Comparison of ENCODE assay signal across 14 cellular contexts in the genomic region with DNA sequence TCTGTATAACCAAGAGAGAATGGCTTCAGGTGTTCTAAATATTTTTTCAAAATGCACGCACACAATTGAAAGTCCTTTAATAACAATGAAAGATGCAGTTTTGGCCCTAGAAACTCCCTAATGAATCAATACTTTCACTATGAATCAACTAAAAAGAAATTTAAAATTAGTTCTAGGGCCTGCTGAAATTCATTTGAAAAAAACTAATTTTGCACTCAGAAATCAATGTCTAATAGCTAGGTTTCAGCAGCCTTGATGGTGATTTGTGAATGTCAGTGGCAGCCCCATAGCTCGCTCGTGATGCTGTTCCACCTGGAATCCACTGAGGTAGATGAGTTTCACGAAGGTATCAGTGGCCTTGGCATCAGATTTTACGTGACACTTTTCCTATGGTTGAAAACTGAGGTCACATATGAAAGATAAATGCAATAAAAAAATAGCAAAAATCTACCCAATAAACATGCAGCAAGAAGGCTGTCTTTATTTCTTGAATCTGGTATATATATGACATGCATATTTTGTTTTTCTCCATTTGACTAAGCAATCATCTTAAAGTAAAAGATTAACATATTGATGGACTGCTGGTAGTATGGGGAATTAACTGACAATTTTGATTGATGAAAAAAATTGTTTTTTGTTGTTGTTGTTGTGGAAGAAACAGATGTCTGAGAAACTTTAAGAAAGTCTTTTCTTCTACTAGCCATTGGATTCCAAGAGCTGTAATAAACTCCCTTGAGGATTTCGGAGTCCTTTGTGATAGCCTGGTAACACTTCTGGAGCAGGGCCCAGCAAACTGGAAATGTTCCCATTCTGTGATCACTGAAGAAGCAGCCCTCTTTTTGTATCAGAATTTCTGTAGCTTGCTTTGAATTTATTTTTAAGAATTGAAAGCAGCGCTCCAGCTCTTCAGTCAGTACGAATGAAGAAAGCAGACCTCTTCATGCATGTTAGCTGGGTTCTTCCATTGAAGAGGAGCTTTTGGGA.
DNase-seq lines count a peak whose midpoint lies in the region; ATAC-seq and TF ChIP-seq lines count a peak whose summit lies in the region.
"Had no signal": no experiment of that assay in that cellular context is flagged by ENCODE, and none has a peak within 500 bp of the region (broad histone marks: within the 10 kb centered on the region; RNA-seq: fewer than 3 reads in every experiment).

No MANE protein-coding gene starts in this region.

- TF ChIP-seq CTCF in esophagus squamous epithelium (IDR thresholded peaks at IDR 0.05) = no peak

- H3K9me3 Mint-ChIP-seq in stimulated activated memory B cell treated with anti-CD40 and anti-IgM and Interleukin-4, amounts not matched to agents 10 μg/mL and 1 μg/mL and 100 μg/mL, for 72 hours = no peaks in the 10 kb centered on the region
- H3K9me3 Mint-ChIP-seq: CD4-positive, alpha-beta memory T cell had no signal

- no peak for TF ChIP-seq POLR2A in esophagus squamous epithelium (IDR thresholded peaks at IDR 0.05)

- no peak overlapping the region for H3K4me3 ChIP-seq in esophagus squamous epithelium
- H3K4me3 ChIP-seq: mucosa of descending colon had no signal

- H3K4me3 Mint-ChIP-seq in stimulated activated memory B cell treated with anti-CD40 and anti-IgM and Interleukin-4, amounts not matched to agents 10 μg/mL and 1 μg/mL and 100 μg/mL, for 72 hours = no peak overlapping the region
- H3K4me3 Mint-ChIP-seq: CD4-positive, alpha-beta memory T cell had no signal

- ATAC-seq in GM18868 (IDR thresholded peaks at IDR 0.05; ENCODE audit: unreplicated experiment) (peak; percentile 78), GM21576 (IDR thresholded peaks at IDR 0.05; ENCODE audit: unreplicated experiment) (peak; percentile 55), HG03439 (IDR thresholded peaks at IDR 0.05; ENCODE audit: unreplicated experiment) (peak; percentile 51)
- ATAC-seq in stimulated activated memory B cell treated with anti-CD40 and anti-IgM and Interleukin-4, amounts not matched to agents 10 μg/mL and 1 μg/mL and 100 μg/mL, for 72 hours = peak; percentile 48
- ATAC-seq: mucosa of descending colon, SK-N-SH treated with all-trans-retinoic acid at 6 μM for 48 hours had no signal

- H3K4me1 Mint-ChIP-seq in stimulated activated memory B cell treated with anti-CD40 and anti-IgM and Interleukin-4, amounts not matched to agents 10 μg/mL and 1 μg/mL and 100 μg/mL, for 72 hours = peaks cover 30% of the 10 kb centered on the region

- no peaks in the 10 kb centered on the region for H3K4me1 ChIP-seq in esophagus squamous epithelium

- H3K27ac ChIP-seq in esophagus squamous epithelium = no peak overlapping the region

- intact Hi-C loops in esophagus squamous epithelium (cut with DNase I) = no loop called here

- H3K36me3 ChIP-seq in esophagus squamous epithelium = no peaks in the 10 kb centered on the region

- no peaks in the 10 kb centered on the region for H3K9me3 ChIP-seq in esophagus squamous epithelium
- H3K9me3 ChIP-seq: mucosa of descending colon had no signal

- H3K27ac Mint-ChIP-seq in stimulated activated memory B cell treated with anti-CD40 and anti-IgM and Interleukin-4, amounts not matched to agents 10 μg/mL and 1 μg/mL and 100 μg/mL, for 72 hours = peak overlapping the region; percentile 70
- H3K27ac Mint-ChIP-seq: CD4-positive, alpha-beta memory T cell had no signal

- peaks cover 3% of the 10 kb centered on the region for H3K36me3 Mint-ChIP-seq in stimulated activated memory B cell treated with anti-CD40 and anti-IgM and Interleukin-4, amounts not matched to agents 10 μg/mL and 1 μg/mL and 100 μg/mL, for 72 hours
- H3K36me3 Mint-ChIP-seq: CD4-positive, alpha-beta memory T cell had no signal

- no peaks in the 10 kb centered on the region for H3K27me3 ChIP-seq in esophagus squamous epithelium

- H3K27me3 Mint-ChIP-seq in stimulated activated memory B cell treated with anti-CD40 and anti-IgM and Interleukin-4, amounts not matched to agents 10 μg/mL and 1 μg/mL and 100 μg/mL, for 72 hours = no peaks in the 10 kb centered on the region
- H3K27me3 Mint-ChIP-seq: CD4-positive, alpha-beta memory T cell had no signal

- WGBS in esophagus squamous epithelium, 2 donors = 76 to 81% methylated on average over 8 of the region's 8 CpGs

- DNase-seq in AG20443 (ENCODE audit: low spot score) (no peak), NCI-H510A treated with DMSO at 0.1 percent for 48 hours (lab: John Stamatoyannopoulos, UW) (no peak), esophagus squamous epithelium (lab: John Stamatoyannopoulos, UW) (no peak)
- DNase-seq: CD4-positive, alpha-beta memory T cell; KG1; mucosa of descending colon; NCI-H2029 treated with DMSO at 0.1 percent for 48 hours; posterior cingulate gyrus; stimulated activated CD4-positive, alpha-beta T cell treated with anti-CD3 and anti-CD28 coated beads, Interleukin-2, amount 100 ng/mL, for 24 hours had no signal
